In the genomic region with DNA sequence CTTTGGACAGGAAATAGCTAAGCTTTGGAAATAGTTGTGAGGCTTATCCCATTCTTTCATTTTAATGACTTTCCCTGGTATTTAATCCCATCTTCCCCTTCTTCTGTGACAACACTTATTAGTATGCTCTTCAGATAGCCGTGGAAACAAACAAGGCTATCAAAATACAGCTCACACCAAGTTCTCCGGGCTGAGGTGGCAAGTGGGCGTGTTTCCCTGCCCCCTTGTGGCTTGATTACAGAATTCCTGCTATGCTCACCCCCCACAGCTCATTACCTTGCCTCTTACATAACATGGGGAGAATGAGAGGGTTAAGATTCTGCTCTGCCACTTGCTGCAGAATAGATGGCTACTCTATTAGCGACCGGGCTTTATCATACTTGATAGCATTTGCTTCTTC, we compare ENCODE assay signal across 9 cellular contexts.
A peak's percentile ranks its signal among the peaks of the same experiment; 100 is the strongest.
DNase-seq lines count a peak whose midpoint lies in the region; ATAC-seq, FAIRE-seq and TF ChIP-seq lines count a peak whose summit lies in the region.
"Had no signal": no experiment of that assay in that cellular context is flagged by ENCODE, and none has a peak within 500 bp of the region (broad histone marks: within the 10 kb centered on the region; RNA-seq: fewer than 3 reads in every experiment).

No MANE protein-coding gene starts in this region.

- H3K9ac ChIP-seq in astrocyte (ENCODE audit: low read length) (no peak overlapping the region), mesenchymal stem cell (ENCODE audit: low read length) (no peak overlapping the region)

- H3K4me1 ChIP-seq in astrocyte (ENCODE audit: insufficient read depth, low read length) (peaks cover 9% of the 10 kb centered on the region), mesenchymal stem cell (ENCODE audit: control insufficient read depth, insufficient read depth, low read depth, low read length) (no peaks in the 10 kb centered on the region)
- no peaks in the 10 kb centered on the region for H3K4me1 ChIP-seq in CD8-positive, alpha-beta T cell (ENCODE audit: insufficient read depth, low read length)

- peak overlapping the region; percentile 34 for H2AFZ ChIP-seq in astrocyte (ENCODE audit: low read depth, low read length)
- no peak overlapping the region for H2AFZ ChIP-seq in mesenchymal stem cell (ENCODE audit: low read depth, low read length)

- no peak overlapping the region for H2BK5ac ChIP-seq in mesenchymal stem cell (ENCODE audit: low read depth, low read length, poor library complexity, severe bottlenecking)

- CTCF ChIA-PET in CD8-positive, alpha-beta T cell (lab: Charles Lee), result no interaction called here

- H3K4me3 ChIP-seq in astrocyte (ENCODE audit: insufficient read depth, low read depth, low read length), result no peak overlapping the region
- no peak overlapping the region for H3K4me3 ChIP-seq in mesenchymal stem cell (ENCODE audit: insufficient read depth in 1 of 2, low read depth in 1 of 2, low read length in 2 of 2)
- no peak overlapping the region for H3K4me3 ChIP-seq in CD8-positive, alpha-beta T cell (ENCODE audit: low read depth, low read length)

- H2AK5ac ChIP-seq in mesenchymal stem cell (ENCODE audit: low read length, severe bottlenecking), result no peak overlapping the region

- peak overlapping the region; percentile 21 for H3K27ac Mint-ChIP-seq in astrocyte (ENCODE audit: unreplicated experiment)
- H3K27ac Mint-ChIP-seq in CD8-positive, alpha-beta T cell, result no peak overlapping the region
- H3K27ac Mint-ChIP-seq in activated T-helper 2 cell treated with anti-CD3 and anti-CD28 coated beads, Interferon-gamma antibody, Interleukin-2, Interleukin-4, amounts not matched to agents 10 μg/mL and 5 μg/mL and 100 μg/mL, durations not matched to agents 14 hours and 24 hours and 36 hours, result no peak overlapping the region

- 49% methylated on average over 5 of the region's 5 CpGs for WGBS in mesenchymal stem cell

- no peaks in the 10 kb centered on the region for H4K20me1 ChIP-seq in astrocyte (ENCODE audit: insufficient read depth, low read length)

- no peak overlapping the region for H2BK12ac ChIP-seq in mesenchymal stem cell (ENCODE audit: low read length in 2 of 2)

- peak; percentile 41 for FAIRE-seq in astrocyte (lab: Jason Lieb, UNC)

- H3K27me3 Mint-ChIP-seq in astrocyte (ENCODE audit: low read depth, unreplicated experiment), result no peaks in the 10 kb centered on the region
- H3K27me3 Mint-ChIP-seq in CD8-positive, alpha-beta T cell (ENCODE audit: low read depth), result peaks cover 3% of the 10 kb centered on the region
- no peaks in the 10 kb centered on the region for H3K27me3 Mint-ChIP-seq in activated T-helper 2 cell treated with anti-CD3 and anti-CD28 coated beads, Interferon-gamma antibody, Interleukin-2, Interleukin-4, amounts not matched to agents 10 μg/mL and 5 μg/mL and 100 μg/mL, durations not matched to agents 14 hours and 24 hours and 36 hours (ENCODE audit: low read depth)

- no peaks in the 10 kb centered on the region for H3K79me1 ChIP-seq in mesenchymal stem cell (replicated peaks; ENCODE audit: low read length, poor library complexity, severe bottlenecking)

- H3K4me3 Mint-ChIP-seq in astrocyte (ENCODE audit: unreplicated experiment), result no peak overlapping the region
- no peak overlapping the region for H3K4me3 Mint-ChIP-seq in CD8-positive, alpha-beta T cell
- H3K4me3 Mint-ChIP-seq in activated T-helper 2 cell treated with anti-CD3 and anti-CD28 coated beads, Interferon-gamma antibody, Interleukin-2, Interleukin-4, amounts not matched to agents 10 μg/mL and 5 μg/mL and 100 μg/mL, durations not matched to agents 14 hours and 24 hours and 36 hours (ENCODE audit: low read depth), result no peak overlapping the region

- H3K9me3 Mint-ChIP-seq in astrocyte (ENCODE audit: unreplicated experiment), result no peaks in the 10 kb centered on the region
- no peaks in the 10 kb centered on the region for H3K9me3 Mint-ChIP-seq in CD8-positive, alpha-beta T cell
- H3K9me3 Mint-ChIP-seq in activated T-helper 2 cell treated with anti-CD3 and anti-CD28 coated beads, Interferon-gamma antibody, Interleukin-2, Interleukin-4, amounts not matched to agents 10 μg/mL and 5 μg/mL and 100 μg/mL, durations not matched to agents 14 hours and 24 hours and 36 hours, result no peaks in the 10 kb centered on the region

- H3K36me3 Mint-ChIP-seq in astrocyte (ENCODE audit: low read depth, unreplicated experiment), result no peaks in the 10 kb centered on the region
- H3K36me3 Mint-ChIP-seq in CD8-positive, alpha-beta T cell, result no peaks in the 10 kb centered on the region
- H3K36me3 Mint-ChIP-seq in activated T-helper 2 cell treated with anti-CD3 and anti-CD28 coated beads, Interferon-gamma antibody, Interleukin-2, Interleukin-4, amounts not matched to agents 10 μg/mL and 5 μg/mL and 100 μg/mL, durations not matched to agents 14 hours and 24 hours and 36 hours (ENCODE audit: low read depth), result no peaks in the 10 kb centered on the region

- H3K27ac ChIP-seq in astrocyte (ENCODE audit: low read depth, low read length) (no peak overlapping the region), mesenchymal stem cell (ENCODE audit: low read length, poor library complexity, severe bottlenecking) (no peak overlapping the region)
- no peak overlapping the region for H3K27ac ChIP-seq in CD8-positive, alpha-beta T cell (ENCODE audit: low read depth, low read length)

- H4K91ac ChIP-seq in mesenchymal stem cell (ENCODE audit: low read length), result no peak overlapping the region

- TF ChIP-seq CTCF in astrocyte (IDR thresholded peaks at IDR 0.05; ENCODE audit: insufficient read depth, low read depth, low read length), result peak; percentile 8
- TF ChIP-seq CTCF in CD8-positive, alpha-beta T cell (IDR thresholded peaks at IDR 0.05), result no peak

- no peaks in the 10 kb centered on the region for H3K79me2 ChIP-seq in astrocyte (ENCODE audit: insufficient read depth, low read length)

- no peak overlapping the region for H2BK15ac ChIP-seq in mesenchymal stem cell (ENCODE audit: low read depth, poor library complexity, severe bottlenecking)

- intact Hi-C loops in CD8-positive, alpha-beta T cell (cut with DNase I, micrococcal nuclease), result no loop called here
- intact Hi-C loops in activated T-helper 2 cell treated with anti-CD3 and anti-CD28 coated beads, Interferon-gamma antibody, Interleukin-2, Interleukin-4, amounts not matched to agents 10 μg/mL and 5 μg/mL and 100 μg/mL, durations not matched to agents 14 hours and 24 hours and 36 hours (cut with micrococcal nuclease), result no loop called here

- no peak overlapping the region for H3K4ac ChIP-seq in mesenchymal stem cell (ENCODE audit: low read depth in 1 of 2, low read length in 2 of 2)

- no peak overlapping the region for H2BK120ac ChIP-seq in mesenchymal stem cell (ENCODE audit: low read depth, low read length)

- H3K18ac ChIP-seq in mesenchymal stem cell (ENCODE audit: low read depth in 1 of 2, low read length in 2 of 2), result no peak overlapping the region

- H3K4me2 ChIP-seq in astrocyte (ENCODE audit: low read length) (peak overlapping the region; percentile 52), mesenchymal stem cell (ENCODE audit: low read length, poor library complexity, severe bottlenecking) (no peak overlapping the region)

- peaks cover 8% of the 10 kb centered on the region for H3K4me1 Mint-ChIP-seq in astrocyte (ENCODE audit: low read depth, unreplicated experiment)
- no peaks in the 10 kb centered on the region for H3K4me1 Mint-ChIP-seq in CD8-positive, alpha-beta T cell (ENCODE audit: low read depth)
- no peaks in the 10 kb centered on the region for H3K4me1 Mint-ChIP-seq in activated T-helper 2 cell treated with anti-CD3 and anti-CD28 coated beads, Interferon-gamma antibody, Interleukin-2, Interleukin-4, amounts not matched to agents 10 μg/mL and 5 μg/mL and 100 μg/mL, durations not matched to agents 14 hours and 24 hours and 36 hours (ENCODE audit: low read depth)

- DNase-seq in G401 (ENCODE audit: low spot score), result peak; percentile 47
- peak; percentile 24 for DNase-seq in KBM-7
- peak; percentile 52 for DNase-seq in astrocyte (ENCODE audit: low read depth)
- DNase-seq in mesenchymal stem cell, result peak; percentile 12
- no peak for DNase-seq in CD8-positive, alpha-beta T cell
- no peak for DNase-seq in activated T-helper 2 cell treated with anti-CD3 and anti-CD28 coated beads, Interferon-gamma antibody, Interleukin-2, Interleukin-4, amounts not matched to agents 10 μg/mL and 5 μg/mL and 100 μg/mL, durations not matched to agents 14 hours and 24 hours and 36 hours (ENCODE audit: low spot score)
- DNase-seq: NCI-H1092 had no signal

- no peaks in the 10 kb centered on the region for H3K9me3 ChIP-seq in astrocyte (ENCODE audit: insufficient read depth, low read depth, low read length)
- no peaks in the 10 kb centered on the region for H3K9me3 ChIP-seq in mesenchymal stem cell (ENCODE audit: control insufficient read depth, low read length)
- H3K9me3 ChIP-seq in CD8-positive, alpha-beta T cell (ENCODE audit: low read length), result no peaks in the 10 kb centered on the region

- POLR2A ChIA-PET in CD8-positive, alpha-beta T cell (lab: Charles Lee), result no interaction called here

- H3K14ac ChIP-seq in mesenchymal stem cell (ENCODE audit: low read length in 2 of 2), result no peak overlapping the region

- H3K36me3 ChIP-seq in astrocyte (ENCODE audit: insufficient read depth, low read length) (no peaks in the 10 kb centered on the region), mesenchymal stem cell (ENCODE audit: control insufficient read depth in 1 of 2, insufficient read depth in 2 of 2, low read depth in 1 of 2, low read length in 2 of 2) (no peaks in the 10 kb centered on the region)
- H3K36me3 ChIP-seq in CD8-positive, alpha-beta T cell (ENCODE audit: insufficient read depth, low read length), result no peaks in the 10 kb centered on the region

- in situ Hi-C loops in G401 (cut with HindIII; ENCODE audit: low sequenced_read_pairs) (no loop called here), KBM-7 (cut with MboI; ENCODE audit: low pct_unique_long_range_greater_than_20kb, low sequenced_read_pairs) (no loop called here)

- no peak for ATAC-seq in CD8-positive, alpha-beta T cell
- ATAC-seq in GM21717 (IDR thresholded peaks at IDR 0.05; ENCODE audit: unreplicated experiment), result no peak
- no peak for ATAC-seq in HG03469 (IDR thresholded peaks at IDR 0.05; ENCODE audit: unreplicated experiment)

- no peaks in the 10 kb centered on the region for H3K27me3 ChIP-seq in astrocyte (ENCODE audit: insufficient read depth, low read length)
- H3K27me3 ChIP-seq in mesenchymal stem cell (ENCODE audit: control insufficient read depth in 1 of 2, insufficient read depth in 1 of 2, low read length in 2 of 2), result peaks cover 0 to 3% of the 10 kb centered on the region in 2 experiments
- no peaks in the 10 kb centered on the region for H3K27me3 ChIP-seq in CD8-positive, alpha-beta T cell (ENCODE audit: insufficient read depth, low read length)

- H4K8ac ChIP-seq in mesenchymal stem cell (ENCODE audit: low read length), result no peak overlapping the region

- no peak overlapping the region for H3K23ac ChIP-seq in mesenchymal stem cell (ENCODE audit: low read length in 2 of 2)

Comparison
In these comparisons a context has a peak if more than half of its experiments do, and no peak if none do; other contexts are left out.
1. DNase-seq: peak in G401 (single experiment), KBM-7 (single experiment), astrocyte (single experiment) and mesenchymal stem cell (single experiment); none in CD8-positive, alpha-beta T cell (0 of 7) and activated T-helper 2 cell treated with anti-CD3 and anti-CD28 coated beads, Interferon-gamma antibody, Interleukin-2, Interleukin-4, amounts not matched to agents 10 μg/mL and 5 μg/mL and 100 μg/mL, durations not matched to agents 14 hours and 24 hours and 36 hours (single experiment).